Comparison of ENCODE assay signal across 2 cellular contexts in genomic region chr1:172894345-172895049, GRCh38.
TF ChIP-seq lines count a peak whose summit lies in the region.

No MANE protein-coding gene starts in this region.

TF ChIP-seq in IMR-90, 13 proteins besides CTCF, POLR2A, EP300 and RAD21 (continued from another document):
- TF ChIP-seq CHD1 (IDR thresholded peaks at IDR 0.05; ENCODE audit: low read depth, low read length), result no peak
- no peak for TF ChIP-seq SMC3 (IDR thresholded peaks at IDR 0.05; ENCODE audit: low read depth, low read length)
- TF ChIP-seq MXI1 (IDR thresholded peaks at IDR 0.05; ENCODE audit: borderline replicate concordance, low read depth, low read length), result no peak
- TF ChIP-seq RCOR1 (IDR thresholded peaks at IDR 0.05; ENCODE audit: insufficient replicate concordance, low read length), result no peak
- TF ChIP-seq RFX5 (IDR thresholded peaks at IDR 0.05; ENCODE audit: low read depth, low read length), result no peak
- TF ChIP-seq BHLHE40 (IDR thresholded peaks at IDR 0.05; ENCODE audit: low read depth, low read length), result no peak
- TF ChIP-seq USF2 (IDR thresholded peaks at IDR 0.05; ENCODE audit: low read depth, low read length), result no peak
- no peak for TF ChIP-seq CEBPB (IDR thresholded peaks at IDR 0.05; ENCODE audit: low read depth, low read length)
- no peak for TF ChIP-seq MAFK (IDR thresholded peaks at IDR 0.05; ENCODE audit: low read depth, low read length)
- TF ChIP-seq FOS (IDR thresholded peaks at IDR 0.05; ENCODE audit: low read depth, low read length), result no peak

TF ChIP-seq in K562, 482 proteins besides CTCF, POLR2A, EP300 and RAD21:
- TF ChIP-seq ZNF609 (CRISPR knock-in tag; IDR thresholded peaks at IDR 0.05; ENCODE audit: borderline replicate concordance), result no peak
- 0 out of 2 replicates have a peak, but pooled peaks have one; percentile 56 for TF ChIP-seq ZNF212 (CRISPR knock-in tag; IDR thresholded peaks at IDR 0.05)
- no peak for TF ChIP-seq EGR1 (conservative IDR thresholded peaks at IDR 0.05)
- no peak for TF ChIP-seq POLR2AphosphoS5 (IDR thresholded peaks at IDR 0.05; ENCODE audit: control insufficient read depth, insufficient read depth, low read depth, low read length)
- no peak for TF ChIP-seq CBX1 (IDR thresholded peaks at IDR 0.05; ENCODE audit: low read depth)
- TF ChIP-seq FOXJ3 (CRISPR knock-in tag; IDR thresholded peaks at IDR 0.05), result no peak
- TF ChIP-seq HDAC2 (IDR thresholded peaks at IDR 0.05), result no peak
- TF ChIP-seq TCF3 (CRISPR knock-in tag; IDR thresholded peaks at IDR 0.05), result 0 out of 2 replicates have a peak, but pooled peaks have one; percentile 12
- peak; percentile 51 for TF ChIP-seq FOSL1 (tag; conservative IDR thresholded peaks at IDR 0.05)
- TF ChIP-seq PRDM10 (IDR thresholded peaks at IDR 0.05; ENCODE audit: partially characterized antibody), result no peak
- TF ChIP-seq RBM25 (IDR thresholded peaks at IDR 0.05; ENCODE audit: low read depth, low read length, severe bottlenecking), result no peak
- peak; percentile 22; the same call in 1 of the 2 replicates for TF ChIP-seq GTF2E2 (tag; IDR thresholded peaks at IDR 0.05)
- peak; percentile 45; the same call in 1 of the 2 replicates for TF ChIP-seq PKNOX1 (IDR thresholded peaks at IDR 0.05)
- no peak for TF ChIP-seq PBX2 (CRISPR knock-in tag; IDR thresholded peaks at IDR 0.05; ENCODE audit: low read depth)
- TF ChIP-seq PBX2 (tag; conservative IDR thresholded peaks at IDR 0.05; ENCODE audit: low read depth), result peak; percentile 52; the same call in 1 of the 2 replicates
- TF ChIP-seq FOXJ2 (tag; IDR thresholded peaks at IDR 0.05), result peak; percentile 69; the same call in 1 of the 2 replicates
- TF ChIP-seq MEIS2 (IDR thresholded peaks at IDR 0.05; ENCODE audit: partially characterized antibody), result peak; percentile 38
